Comparison of ENCODE assay signal across 24 cellular contexts in the genomic region with DNA sequence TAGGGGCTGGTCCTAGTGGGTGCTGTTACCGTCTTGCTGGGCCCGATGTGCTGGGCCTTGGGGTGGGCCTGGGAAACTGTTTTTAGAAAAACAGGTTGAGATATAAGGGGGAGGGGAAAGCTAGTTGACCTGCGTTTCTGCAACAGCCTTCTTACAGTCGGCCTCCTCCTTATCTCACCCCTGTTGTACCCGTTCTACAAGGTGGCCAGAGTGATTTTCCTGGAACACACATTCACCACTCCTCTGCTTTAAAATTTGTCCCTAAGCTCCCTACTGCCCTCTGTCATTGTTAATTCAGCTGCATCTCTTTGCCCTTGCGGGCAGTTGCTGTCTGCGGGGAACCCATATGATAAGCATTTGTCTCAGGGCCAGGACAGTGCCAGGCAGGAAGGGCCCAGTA. TPM values are rescaled to one million over a fixed set of nuclear protein-coding genes. Genes with fewer than 3 reads are reported as not detected.
"Had no signal": no experiment of that assay in that cellular context is flagged by ENCODE, and none has a peak within 500 bp of the region (broad histone marks: within the 10 kb centered on the region; RNA-seq: fewer than 3 reads in every experiment).

No MANE protein-coding gene starts in this region.

- H3K9me3 ChIP-seq: colonic mucosa, esophagus squamous epithelium, gastrocnemius medialis, sigmoid colon, testis, upper lobe of left lung had no signal

- FAIRE-seq: bronchial epithelial cell had no signal

- ATAC-seq: effector memory CD8-positive, alpha-beta T cell; gastrocnemius medialis; left cardiac atrium; stimulated activated naive B cell treated with anti-CD40 and anti-IgM and Interleukin-4, amounts not matched to agents 10 μg/mL and 1 μg/mL and 100 μg/mL, for 72 hours had no signal

- H3K27ac Mint-ChIP-seq: activated naive CD8-positive, alpha-beta T cell treated with anti-CD3 and anti-CD28 coated beads for 36 hours; effector memory CD8-positive, alpha-beta T cell; memory B cell; nephron; stimulated activated naive B cell treated with anti-CD40 and anti-IgM and Interleukin-4, amounts not matched to agents 10 μg/mL and 1 μg/mL and 100 μg/mL, for 72 hours had no signal

- H3K36me3 ChIP-seq: colonic mucosa, esophagus squamous epithelium, gastrocnemius medialis, sigmoid colon, upper lobe of left lung had no signal

- H3K36me3 Mint-ChIP-seq: activated naive CD8-positive, alpha-beta T cell treated with anti-CD3 and anti-CD28 coated beads for 36 hours; memory B cell; stimulated activated naive B cell treated with anti-CD40 and anti-IgM and Interleukin-4, amounts not matched to agents 10 μg/mL and 1 μg/mL and 100 μg/mL, for 72 hours had no signal

- H3K4me3 ChIP-seq: colonic mucosa, dorsolateral prefrontal cortex, esophagus squamous epithelium, gastrocnemius medialis, sigmoid colon, smooth muscle cell, testis, upper lobe of left lung had no signal

- H3K27me3 ChIP-seq: testis had no signal

- H3K27ac ChIP-seq: colonic mucosa, dorsolateral prefrontal cortex, esophagus squamous epithelium, gastrocnemius medialis, sigmoid colon, testis, upper lobe of left lung had no signal

- H3K4me3 Mint-ChIP-seq: activated naive CD8-positive, alpha-beta T cell treated with anti-CD3 and anti-CD28 coated beads for 36 hours; effector memory CD8-positive, alpha-beta T cell; memory B cell; nephron; stimulated activated naive B cell treated with anti-CD40 and anti-IgM and Interleukin-4, amounts not matched to agents 10 μg/mL and 1 μg/mL and 100 μg/mL, for 72 hours had no signal

- H3K4me1 Mint-ChIP-seq: activated naive CD8-positive, alpha-beta T cell treated with anti-CD3 and anti-CD28 coated beads for 36 hours; memory B cell; nephron had no signal

- H3K4me1 ChIP-seq: colonic mucosa, gastrocnemius medialis, testis had no signal

- DNase-seq: activated CD4-positive, alpha-beta T cell treated with anti-CD3 and anti-CD28 coated beads, Interleukin-2, amount 50 U/mL, for 48 hours; activated naive CD4-positive, alpha-beta T cell treated with Interleukin-2 at 50 U/mL for 16 hours; activated naive CD8-positive, alpha-beta T cell treated with anti-CD3 and anti-CD28 coated beads for 36 hours; activated T-cell treated with anti-CD3 and anti-CD28 coated beads, Interleukin-2, amount 50 U/mL, for 48 hours; colonic mucosa; dorsolateral prefrontal cortex; effector memory CD8-positive, alpha-beta T cell; esophagus squamous epithelium; gastrocnemius medialis; hypothalamus; left cardiac atrium; posterior cingulate gyrus; retina; sigmoid colon; stimulated activated CD4-positive, alpha-beta T cell treated with anti-CD3 and anti-CD28 coated beads, Interleukin-15, amount 100 ng/mL, for 24 hours; stimulated activated naive B cell treated with anti-CD40 and anti-IgM and Interleukin-4, amounts not matched to agents 10 μg/mL and 1 μg/mL and 100 μg/mL, for 72 hours; testis; upper lobe of left lung had no signal

- H3K9me3 Mint-ChIP-seq: activated naive CD8-positive, alpha-beta T cell treated with anti-CD3 and anti-CD28 coated beads for 36 hours; effector memory CD8-positive, alpha-beta T cell; memory B cell; nephron; stimulated activated naive B cell treated with anti-CD40 and anti-IgM and Interleukin-4, amounts not matched to agents 10 μg/mL and 1 μg/mL and 100 μg/mL, for 72 hours had no signal

- H3K4me2 ChIP-seq: smooth muscle cell had no signal

RNA-seq across cellular contexts. Expression of gene KIAA1549L, which starts 4.9 kb away (rescaled TPM):
- total RNA-seq: activated naive CD8-positive, alpha-beta T cell treated with anti-CD3 and anti-CD28 coated beads for 36 hours; mononuclear cell; T-helper 2 cell treated with Interferon-gamma antibody and Interleukin-4, amounts not matched to agents 100 ng/mL and 5 ng/mL, for 36 hours had no signal
